Comparison of ENCODE assay signal across 25 cellular contexts in genomic region chr4:141788169-141788915, GRCh38.
"Had no signal": no experiment of that assay in that cellular context is flagged by ENCODE, and none has a peak within 500 bp of the region (broad histone marks: within the 10 kb centered on the region; RNA-seq: fewer than 3 reads in every experiment).

No MANE protein-coding gene starts in this region.

- H3K27me3 Mint-ChIP-seq: activated B cell treated with CpG ODN at 0.5 μM for 24 hours; activated CD4-positive, alpha-beta memory T cell treated with anti-CD3 and anti-CD28 coated beads for 36 hours; activated CD8-positive, alpha-beta memory T cell treated with anti-CD3 and anti-CD28 coated beads, Interleukin-2, amount 10 ng/mL, durations not matched to agents 7 days and 5 days; brain had no signal

- H3K9me3 Mint-ChIP-seq: activated CD4-positive, alpha-beta memory T cell treated with anti-CD3 and anti-CD28 coated beads for 36 hours; central memory CD8-positive, alpha-beta T cell; nephron had no signal

- H3K27ac ChIP-seq: esophagus muscularis mucosa, lower lobe of right lung, right atrium auricular region, skin epidermis, tibial artery had no signal

- H3K9me3 ChIP-seq: esophagus muscularis mucosa, lower lobe of right lung, right atrium auricular region, tibial artery had no signal

- H3K4me1 Mint-ChIP-seq: activated B cell treated with CpG ODN at 0.5 μM for 24 hours; activated CD8-positive, alpha-beta memory T cell treated with anti-CD3 and anti-CD28 coated beads, Interleukin-2, amount 10 ng/mL, durations not matched to agents 7 days and 5 days; brain; central memory CD8-positive, alpha-beta T cell; nephron had no signal

- H3K4me1 ChIP-seq: esophagus muscularis mucosa, lower lobe of right lung, right atrium auricular region had no signal

- H3K4me3 ChIP-seq: esophagus muscularis mucosa, lower lobe of right lung, right atrium auricular region, skin epidermis, tibial artery had no signal

- H3K4me3 Mint-ChIP-seq: activated B cell treated with CpG ODN at 0.5 μM for 24 hours; activated CD4-positive, alpha-beta memory T cell treated with anti-CD3 and anti-CD28 coated beads for 36 hours; activated CD8-positive, alpha-beta memory T cell treated with anti-CD3 and anti-CD28 coated beads, Interleukin-2, amount 10 ng/mL, durations not matched to agents 7 days and 5 days; activated naive CD8-positive, alpha-beta T cell; brain; central memory CD8-positive, alpha-beta T cell; nephron had no signal

- H3K27ac Mint-ChIP-seq: activated B cell treated with CpG ODN at 0.5 μM for 24 hours; activated CD4-positive, alpha-beta memory T cell treated with anti-CD3 and anti-CD28 coated beads for 36 hours; activated CD8-positive, alpha-beta memory T cell treated with anti-CD3 and anti-CD28 coated beads, Interleukin-2, amount 10 ng/mL, durations not matched to agents 7 days and 5 days; activated naive CD8-positive, alpha-beta T cell; brain; nephron had no signal

- DNase-seq: activated B cell treated with CpG ODN at 0.5 μM for 24 hours; activated CD4-positive, alpha-beta memory T cell treated with anti-CD3 and anti-CD28 coated beads for 36 hours; activated CD4-positive, alpha-beta T cell treated with anti-CD3 and anti-CD28 coated beads for 4 hours; activated CD8-positive, alpha-beta memory T cell treated with anti-CD3 and anti-CD28 coated beads, Interleukin-2, amount 10 ng/mL, durations not matched to agents 7 days and 5 days; amygdala; effector CD8-positive, alpha-beta T cell; foreskin melanocyte; glutamatergic neuron; hippocampal formation; islet precursor cell; lower lobe of right lung; midbrain; nucleus accumbens; stimulated activated naive CD8-positive, alpha-beta T cell treated with anti-CD3 and anti-CD28 coated beads, Interleukin-15, Interleukin-2, amounts not matched to agents 100 U/mL and 50 U/mL, for 24 hours; substantia nigra; T-helper 1 cell; T-helper 9 cell; tibial artery had no signal

- H3K36me3 Mint-ChIP-seq: activated CD4-positive, alpha-beta memory T cell treated with anti-CD3 and anti-CD28 coated beads for 36 hours; activated CD8-positive, alpha-beta memory T cell treated with anti-CD3 and anti-CD28 coated beads, Interleukin-2, amount 10 ng/mL, durations not matched to agents 7 days and 5 days; activated naive CD8-positive, alpha-beta T cell; brain had no signal

- H3K36me3 ChIP-seq: esophagus muscularis mucosa, lower lobe of right lung, right atrium auricular region, tibial artery had no signal

- ATAC-seq: activated CD8-positive, alpha-beta memory T cell treated with anti-CD3 and anti-CD28 coated beads, Interleukin-2, amount 10 ng/mL, durations not matched to agents 7 days and 5 days; lower lobe of right lung; stimulated activated naive CD8-positive, alpha-beta T cell treated with anti-CD3 and anti-CD28 coated beads, Interleukin-15, Interleukin-2, amounts not matched to agents 100 U/mL and 50 U/mL, for 24 hours had no signal

- H3K27me3 ChIP-seq: esophagus muscularis mucosa, right atrium auricular region, tibial artery had no signal
